ENCODE assay signal across 1 cellular context in genomic region chr1:89922911-89923310, GRCh38.
TF ChIP-seq lines count a peak whose summit lies in the region.

No MANE protein-coding gene starts in this region.

TF ChIP-seq in IMR-90, 13 proteins besides CTCF, POLR2A, EP300 and RAD21 (continued from another document):
- TF ChIP-seq CEBPB (IDR thresholded peaks at IDR 0.05; ENCODE audit: low read depth, low read length) (no peak), MXI1 (IDR thresholded peaks at IDR 0.05; ENCODE audit: borderline replicate concordance, low read depth, low read length) (no peak), RCOR1 (IDR thresholded peaks at IDR 0.05; ENCODE audit: insufficient replicate concordance, low read length) (no peak), MAZ (IDR thresholded peaks at IDR 0.05; ENCODE audit: borderline replicate concordance, low read depth, low read length) (no peak)
